ENCODE assay signal across 25 cellular contexts in the genomic region with DNA sequence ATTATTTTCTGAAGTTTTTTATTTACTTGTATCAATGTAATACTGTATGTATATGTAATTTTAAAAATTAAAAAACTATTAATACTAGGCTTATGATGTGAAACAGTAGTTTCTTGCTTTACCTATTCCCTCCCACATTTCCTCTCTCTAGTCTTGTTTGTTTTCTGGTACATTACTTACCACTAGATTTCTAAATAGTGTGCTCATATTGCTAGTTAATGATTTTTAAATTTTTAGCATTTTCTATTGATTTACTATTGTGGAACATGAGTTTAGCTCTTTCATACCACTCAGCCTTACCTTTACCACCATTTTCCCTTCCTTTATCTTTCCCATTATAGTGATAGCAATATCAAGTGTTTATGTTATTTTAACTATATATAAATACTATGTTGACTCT.
"Had no signal": no experiment of that assay in that cellular context is flagged by ENCODE, and none has a peak within 500 bp of the region (broad histone marks: within the 10 kb centered on the region; RNA-seq: fewer than 3 reads in every experiment).

No MANE protein-coding gene starts in this region.

- H3K4me3 Mint-ChIP-seq: activated CD4-positive, alpha-beta T cell treated with anti-CD3 and anti-CD28 coated beads, Interleukin-2, amount 10 ng/mL, durations not matched to agents 7 days and 5 days; activated CD8-positive, alpha-beta T cell treated with anti-CD3 and anti-CD28 coated beads, Interleukin-2, amount 10 ng/mL, durations not matched to agents 7 days and 5 days; activated naive CD4-positive, alpha-beta T cell treated with anti-CD3 and anti-CD28 coated beads, Interleukin-2, amount 50 U/mL, for 24 hours; activated T-helper 1 cell treated with anti-CD3 and anti-CD28 coated beads, Interleukin-12 subunit alpha, Interleukin-12 subunit beta, Interleukin-2, Interleukin-4 antibody, amounts not matched to agents 30 ng/mL and 10 ng/mL and 1 ng/mL, durations not matched to agents 14 hours and 24 hours and 36 hours; nephron progenitor cell; T-helper 1 cell treated with Interleukin-12 subunit alpha and Interleukin-12 subunit beta and Interleukin-4 antibody, amounts not matched to agents 30 μg/mL and 1 μg/mL, for 36 hours; type B pancreatic cell had no signal

- H3K27me3 ChIP-seq: brain microvascular endothelial cell, foreskin keratinocyte, spleen had no signal

- H3K9me3 Mint-ChIP-seq: activated CD4-positive, alpha-beta T cell treated with anti-CD3 and anti-CD28 coated beads, Interleukin-2, amount 10 ng/mL, durations not matched to agents 7 days and 5 days; activated naive CD4-positive, alpha-beta T cell treated with anti-CD3 and anti-CD28 coated beads, Interleukin-2, amount 50 U/mL, for 24 hours; activated T-helper 1 cell treated with anti-CD3 and anti-CD28 coated beads, Interleukin-12 subunit alpha, Interleukin-12 subunit beta, Interleukin-2, Interleukin-4 antibody, amounts not matched to agents 30 ng/mL and 10 ng/mL and 1 ng/mL, durations not matched to agents 14 hours and 24 hours and 36 hours; nephron progenitor cell; T-helper 1 cell treated with Interleukin-12 subunit alpha and Interleukin-12 subunit beta and Interleukin-4 antibody, amounts not matched to agents 30 μg/mL and 1 μg/mL, for 36 hours; type B pancreatic cell had no signal

- H3K4me3 ChIP-seq: left ventricle myocardium inferior, spleen, thoracic aorta had no signal

- H3K27me3 Mint-ChIP-seq: activated CD4-positive, alpha-beta T cell treated with anti-CD3 and anti-CD28 coated beads, Interleukin-2, amount 10 ng/mL, durations not matched to agents 7 days and 5 days; activated naive CD4-positive, alpha-beta T cell treated with anti-CD3 and anti-CD28 coated beads, Interleukin-2, amount 50 U/mL, for 24 hours; type B pancreatic cell had no signal

- H3K36me3 ChIP-seq: brain microvascular endothelial cell, left ventricle myocardium inferior, thoracic aorta had no signal

- H3K27ac Mint-ChIP-seq: activated CD4-positive, alpha-beta T cell treated with anti-CD3 and anti-CD28 coated beads, Interleukin-2, amount 10 ng/mL, durations not matched to agents 7 days and 5 days; activated CD8-positive, alpha-beta T cell treated with anti-CD3 and anti-CD28 coated beads, Interleukin-2, amount 10 ng/mL, durations not matched to agents 7 days and 5 days; activated naive CD4-positive, alpha-beta T cell treated with anti-CD3 and anti-CD28 coated beads, Interleukin-2, amount 50 U/mL, for 24 hours; activated T-helper 1 cell treated with anti-CD3 and anti-CD28 coated beads, Interleukin-12 subunit alpha, Interleukin-12 subunit beta, Interleukin-2, Interleukin-4 antibody, amounts not matched to agents 30 ng/mL and 10 ng/mL and 1 ng/mL, durations not matched to agents 14 hours and 24 hours and 36 hours; T-helper 1 cell treated with Interleukin-12 subunit alpha and Interleukin-12 subunit beta and Interleukin-4 antibody, amounts not matched to agents 30 μg/mL and 1 μg/mL, for 36 hours; type B pancreatic cell had no signal

- FAIRE-seq: colon, kidney had no signal

- H3K27ac ChIP-seq: brain microvascular endothelial cell, foreskin keratinocyte, left ventricle myocardium inferior, spleen, thoracic aorta, VCaP had no signal

- DNase-seq: activated CD4-positive, alpha-beta T cell treated with anti-CD3 and anti-CD28 coated beads, Interleukin-2, amount 10 ng/mL, durations not matched to agents 7 days and 5 days; activated CD8-positive, alpha-beta T cell treated with anti-CD3 and anti-CD28 coated beads, Interleukin-2, amount 10 ng/mL, durations not matched to agents 7 days and 5 days; activated gamma-delta T cell treated with Interleukin-2 at 50 U/mL for 16 hours; aorta; brain microvascular endothelial cell; caudate nucleus; effector memory CD4-positive, alpha-beta T cell; foreskin keratinocyte; kidney; left ventricle myocardium inferior; nephron progenitor cell; nucleus accumbens; posterior cingulate gyrus; retina; stimulated activated CD4-positive, alpha-beta T cell treated with anti-CD3 and anti-CD28 coated beads, Interleukin-4, amount 100 ng/mL, for 1 hour; stimulated activated naive CD4-positive, alpha-beta T cell treated with Interleukin-2 at 50 U/mL for 16 hours had no signal

- ATAC-seq: activated CD4-positive, CD25-positive, alpha-beta regulatory T cell treated with anti-CD3 and anti-CD28 coated beads, Interleukin-2, amount 50 U/mL, for 24 hours; activated CD8-positive, alpha-beta T cell treated with anti-CD3 and anti-CD28 coated beads, Interleukin-2, amount 10 ng/mL, durations not matched to agents 7 days and 5 days; foreskin keratinocyte had no signal

- H3K9me3 ChIP-seq: left ventricle myocardium inferior, spleen, thoracic aorta had no signal
